In genomic region chr3:24417730-24418129, GRCh38 we compare ENCODE assay signal across 28 cellular contexts.
"Had no signal": no experiment of that assay in that cellular context is flagged by ENCODE, and none has a peak within 500 bp of the region (broad histone marks: within the 10 kb centered on the region; RNA-seq: fewer than 3 reads in every experiment).

No MANE protein-coding gene starts in this region.

- FAIRE-seq: keratinocyte had no signal

- H2AFZ ChIP-seq: neural progenitor cell, parathyroid adenoma had no signal

- H3K4me3 ChIP-seq: heart left ventricle, neural progenitor cell, psoas muscle, skin epidermis, suprapubic skin, thoracic aorta, tibial artery, uterus had no signal

- H3K9ac ChIP-seq: neural progenitor cell, parathyroid adenoma had no signal

- H3K9me3 ChIP-seq: heart left ventricle, neutrophil, psoas muscle, suprapubic skin, thoracic aorta, tibial artery, uterus had no signal

- H3K4me2 ChIP-seq: neural progenitor cell had no signal

- ATAC-seq: heart left ventricle; left cardiac atrium; left lobe of liver; natural killer cell; psoas muscle; sciatic nerve; stimulated activated effector memory CD8-positive, alpha-beta T cell treated with anti-CD3 and anti-CD28 coated beads, Interleukin-12 subunit alpha, Interleukin-12 subunit beta, amount 100 ng/mL, for 72 hours had no signal

- DNase-seq: heart left ventricle; hippocampal formation; kidney glomerular epithelial cell; left cardiac atrium; mammary epithelial cell; mesenchymal stem cell; naive B cell; natural killer cell; nephron progenitor cell; occipital lobe; psoas muscle; stimulated activated CD4-positive, alpha-beta T cell treated with anti-CD3 and anti-CD28 coated beads, Interleukin-12 subunit alpha, Interleukin-12 subunit beta, amount 100 ng/mL, for 4 hours; stimulated activated CD4-positive, alpha-beta T cell treated with anti-CD3 and anti-CD28 coated beads, Interleukin-15, amount 100 ng/mL, for 24 hours; stimulated activated CD4-positive, alpha-beta T cell treated with anti-CD3 and anti-CD28 coated beads, Interleukin-4, amount 100 ng/mL, for 24 hours; stimulated activated naive CD4-positive, alpha-beta T cell; tibial artery; trophoblast cell; uterus had no signal

- H3K27me3 ChIP-seq: heart left ventricle, neural progenitor cell, neutrophil, suprapubic skin, tibial artery, uterus had no signal

- H3K36me3 ChIP-seq: heart left ventricle, neural progenitor cell, neutrophil, suprapubic skin, thoracic aorta, tibial artery, uterus had no signal

- H3K27ac ChIP-seq: neural progenitor cell, neutrophil, parathyroid adenoma, psoas muscle, skin epidermis, suprapubic skin, thoracic aorta, tibial artery, uterus had no signal

- H3K4me1 ChIP-seq: neural progenitor cell, parathyroid adenoma, uterus had no signal
